Comparison of ENCODE assay signal across 12 cellular contexts in genomic region chr7:30521532-30521931, GRCh38. TPM values are rescaled to one million over a fixed set of nuclear protein-coding genes. Genes with fewer than 3 reads are reported as not detected.
DNase-seq lines count a peak whose midpoint lies in the region; ATAC-seq and TF ChIP-seq lines count a peak whose summit lies in the region.
"Had no signal": no experiment of that assay in that cellular context is flagged by ENCODE, and none has a peak within 500 bp of the region (broad histone marks: within the 10 kb centered on the region; RNA-seq: fewer than 3 reads in every experiment).

No MANE protein-coding gene starts in this region.

- no peak overlapping the region for H3K9ac ChIP-seq in subcutaneous abdominal adipose tissue (ENCODE audit: low read length in 5 of 5)

- H3K4me3 ChIP-seq in right atrium auricular region (no peak overlapping the region), subcutaneous abdominal adipose tissue (ENCODE audit: low read depth in 1 of 5, low read length in 5 of 5) (no peak overlapping the region)

- no peak for ATAC-seq in GM18907 (IDR thresholded peaks at IDR 0.05; ENCODE audit: unreplicated experiment)

- H3K27ac ChIP-seq in right atrium auricular region (no peak overlapping the region), subcutaneous abdominal adipose tissue (ENCODE audit: low read depth, low read length) (peak overlapping the region; percentile 56)

- CTCF ChIA-PET in GM10248 (lab: Yijun Ruan, JAX) = interaction anchor here (1.0 to 2.8 kb wide), 6 partner anchors 10 to 47 kb away, joined by 3 to 16 read pairs (median 4); no protein-coding TSS in a partner anchor

- POLR2A ChIA-PET in GM10248 (lab: Yijun Ruan, JAX) = no interaction called here

- H3K27me3 ChIP-seq in right atrium auricular region (no peaks in the 10 kb centered on the region), subcutaneous abdominal adipose tissue (ENCODE audit: control insufficient read depth in 5 of 5, insufficient read depth in 4 of 5, low read length in 5 of 5) (no peaks in the 10 kb centered on the region)

- H3K36me3 ChIP-seq in right atrium auricular region (no peaks in the 10 kb centered on the region), subcutaneous abdominal adipose tissue (ENCODE audit: control insufficient read depth in 5 of 5, insufficient read depth in 5 of 5, low read length in 5 of 5) (no peaks in the 10 kb centered on the region)

- peaks cover 0 to 10% of the 10 kb centered on the region in 2 donors for H3K4me1 ChIP-seq in right atrium auricular region
- peaks cover 3 to 19% (median 16%) of the 10 kb centered on the region in 5 donors for H3K4me1 ChIP-seq in subcutaneous abdominal adipose tissue (ENCODE audit: control insufficient read depth in 5 of 5, insufficient read depth in 5 of 5, low read length in 5 of 5)

- DNase-seq in NCI-H2171 treated with DMSO at 0.1 percent for 48 hours (lab: John Stamatoyannopoulos, UW) (peak; percentile 12), NCI-H2171 (lab: John Stamatoyannopoulos, UW) (no peak), astrocyte of the hippocampus (ENCODE audit: low read depth, low spot score) (peak; percentile 12), right atrium auricular region (ENCODE audit: low spot score) (peak; percentile 80), UCSD-AML1 (lab: John Stamatoyannopoulos, UW; ENCODE audit: unreplicated experiment) (no peak), GM10248 (ENCODE audit: extremely low spot score) (no peak)
- DNase-seq: 8988T; NCI-H1417 treated with DMSO at 0.1 percent for 48 hours; stimulated activated CD8-positive, alpha-beta memory T cell treated with anti-CD3 and anti-CD28 coated beads, Interleukin-4, amount 100 ng/mL, for 48 hours; T-helper 9 cell had no signal

- H3K9me3 ChIP-seq in right atrium auricular region (no peaks in the 10 kb centered on the region), subcutaneous abdominal adipose tissue (ENCODE audit: control insufficient read depth in 5 of 5, low read length in 5 of 5) (no peaks in the 10 kb centered on the region)

- no peak for TF ChIP-seq CTCF in right atrium auricular region (IDR thresholded peaks at IDR 0.05)
- no peak for TF ChIP-seq CTCF in GM10248 (IDR thresholded peaks at IDR 0.05; ENCODE audit: control extremely low read depth, extremely low read depth, low read depth, missing control alignments)

RNA-seq across cellular contexts. Expression of gene GGCT, which starts 16.9 kb away (rescaled TPM):
- total RNA-seq in right atrium auricular region = 10 to 100 TPM; 15.1 to 27.6 TPM

RNA-seq across cellular contexts. Expression of gene NOD1, which starts 42.9 kb away (rescaled TPM):
- total RNA-seq in right atrium auricular region = 10 to 100 TPM in 1 of 2 donors, 1 to 10 TPM in 1; 9.0 to 11.2 TPM

Comparison
In these comparisons a context has a peak if more than half of its experiments do, and no peak if none do; other contexts are left out.
1. DNase-seq: peak in NCI-H2171 treated with DMSO at 0.1 percent for 48 hours (single experiment), astrocyte of the hippocampus (single experiment) and right atrium auricular region (single experiment); none in NCI-H2171 (single experiment), UCSD-AML1 (single experiment) and GM10248 (single experiment).